Comparison of ENCODE assay signal across 8 cellular contexts in the genomic region with DNA sequence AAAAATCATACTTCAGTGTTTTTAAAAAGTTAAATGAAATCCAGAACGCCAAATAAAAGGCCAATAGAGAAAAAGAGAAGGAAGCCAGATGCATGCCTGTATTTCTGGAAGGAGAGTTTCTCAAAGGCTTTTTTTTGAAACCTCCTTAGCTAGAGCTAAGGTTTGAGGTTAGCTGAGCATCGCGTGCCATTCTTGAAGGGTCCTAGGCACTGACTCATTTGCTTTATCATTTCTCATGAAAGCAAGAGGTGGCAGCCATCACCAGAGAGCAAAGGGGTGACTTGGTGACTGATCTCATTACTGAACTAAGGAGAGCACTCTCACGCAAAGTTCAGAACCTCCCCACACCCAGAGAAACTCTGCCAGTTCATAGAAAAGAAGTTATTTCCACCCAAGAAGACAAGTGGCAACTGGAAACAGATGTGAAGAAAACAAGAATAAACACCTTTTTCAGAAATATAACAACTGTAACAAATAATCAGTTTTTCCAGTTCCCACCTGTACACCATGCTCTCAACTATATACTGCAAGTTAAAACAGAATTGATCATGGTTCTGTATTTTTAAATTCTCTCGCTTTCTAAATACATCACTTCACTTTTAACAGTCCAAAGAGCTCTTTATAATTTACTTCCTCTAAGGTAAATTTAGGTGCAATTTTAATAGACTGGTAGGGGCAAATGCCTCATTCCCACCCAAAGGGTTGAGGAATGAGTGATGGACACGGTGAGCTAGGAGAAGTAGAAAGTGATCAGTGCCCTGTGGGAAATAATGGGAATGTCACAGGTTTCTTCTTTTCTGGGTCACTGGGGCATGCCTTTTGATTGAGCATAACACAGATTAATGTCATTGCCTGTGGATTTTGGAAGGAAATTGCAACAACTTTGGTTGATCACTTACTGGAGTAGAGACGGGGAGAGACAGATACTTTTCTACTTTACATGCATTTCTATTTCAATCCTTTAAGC. TPM values are rescaled to one million over a fixed set of nuclear protein-coding genes. Genes with fewer than 3 reads are reported as not detected.
DNase-seq lines count a peak whose midpoint lies in the region; ATAC-seq, FAIRE-seq and TF ChIP-seq lines count a peak whose summit lies in the region.

No MANE protein-coding gene starts in this region.

- 0 out of 2 replicates have a peak overlapping the region, but pooled peaks have one; percentile 34 for H2AFZ ChIP-seq in OCI-LY1 (ENCODE audit: low read length)

- no peaks in the 10 kb centered on the region for H3K27me3 ChIP-seq in OCI-LY1 (ENCODE audit: insufficient read depth, low read length)
- no peaks in the 10 kb centered on the region for H3K27me3 ChIP-seq in endodermal cell (ENCODE audit: control insufficient read depth, insufficient read depth, low read length, poor library complexity, severe bottlenecking)

- TF ChIP-seq POLR2A in GM12891 (IDR thresholded peaks at IDR 0.05; ENCODE audit: low read depth, low read length) = peak; percentile 61

- no peaks in the 10 kb centered on the region for H3K36me3 ChIP-seq in HEK293 (ENCODE audit: control insufficient read depth in 2 of 2, insufficient read depth in 1 of 2, low read length in 2 of 2)
- no peaks in the 10 kb centered on the region for H3K36me3 ChIP-seq in OCI-LY1 (ENCODE audit: insufficient read depth, low read length)
- no peaks in the 10 kb centered on the region for H3K36me3 ChIP-seq in endodermal cell (ENCODE audit: control insufficient read depth, insufficient read depth, low read length)

- TF ChIP-seq CTCF in HEK293 (tag by site-specific recombination; IDR thresholded peaks at IDR 0.05) (no peak), OCI-LY1 (IDR thresholded peaks at IDR 0.05; ENCODE audit: low read length) (no peak), endodermal cell (conservative IDR thresholded peaks at IDR 0.05) (no peak), D721Med (IDR thresholded peaks at IDR 0.05; ENCODE audit: insufficient read depth, missing control alignments) (no peak)

- no peaks in the 10 kb centered on the region for H3K27me3 Mint-ChIP-seq in activated naive CD8-positive, alpha-beta T cell treated with anti-CD3 and anti-CD28 coated beads, Interleukin-2, amount 50 U/mL, for 24 hours
- peaks cover 2% of the 10 kb centered on the region for H3K27me3 Mint-ChIP-seq in endodermal cell (ENCODE audit: insufficient read depth)

- H3K4me2 ChIP-seq in OCI-LY1 (ENCODE audit: low read length) = peak overlapping the region; percentile 58

- H3K9ac ChIP-seq in OCI-LY1 (ENCODE audit: low read length) (peak overlapping the region; percentile 7; the same call in 1 of the 2 replicates), endodermal cell (ENCODE audit: extremely low read depth, low read length, poor library complexity, severe bottlenecking) (no peak overlapping the region)

- no peaks in the 10 kb centered on the region for H3K9me2 ChIP-seq in OCI-LY1 (ENCODE audit: low read depth, low read length)

- H3K9me3 ChIP-seq in HEK293 (ENCODE audit: control insufficient read depth, insufficient read depth, low read depth, low read length) (no peaks in the 10 kb centered on the region), OCI-LY1 (ENCODE audit: low read length) (no peaks in the 10 kb centered on the region), endodermal cell (ENCODE audit: control insufficient read depth, low read length) (no peaks in the 10 kb centered on the region)

- no peaks in the 10 kb centered on the region; the same call in 1 of the 2 replicates for H3F3A ChIP-seq in OCI-LY1 (ENCODE audit: insufficient read depth, low read length)

- no peaks in the 10 kb centered on the region for H4K20me1 ChIP-seq in OCI-LY1 (ENCODE audit: insufficient read depth, low read length)

- H3K4me1 ChIP-seq in HEK293 (ENCODE audit: control insufficient read depth, insufficient read depth, low read length) (no peaks in the 10 kb centered on the region; the same call in 1 of the 2 replicates), OCI-LY1 (ENCODE audit: insufficient read depth, low read length, severe bottlenecking) (peaks cover 41% of the 10 kb centered on the region), endodermal cell (ENCODE audit: control insufficient read depth, insufficient read depth, low read length) (peaks cover 2% of the 10 kb centered on the region)

- H3K4me3 Mint-ChIP-seq in activated naive CD8-positive, alpha-beta T cell treated with anti-CD3 and anti-CD28 coated beads, Interleukin-2, amount 50 U/mL, for 24 hours = peak overlapping the region; percentile 79
- H3K4me3 Mint-ChIP-seq in endodermal cell = no peak overlapping the region

- peaks cover 14% of the 10 kb centered on the region for H3K36me3 Mint-ChIP-seq in activated naive CD8-positive, alpha-beta T cell treated with anti-CD3 and anti-CD28 coated beads, Interleukin-2, amount 50 U/mL, for 24 hours (ENCODE audit: low read depth)
- H3K36me3 Mint-ChIP-seq in endodermal cell (ENCODE audit: low read depth) = no peaks in the 10 kb centered on the region

- no peak for DNase-seq in GM12891 (ENCODE audit: insufficient read length, low spot score)
- DNase-seq in activated naive CD8-positive, alpha-beta T cell treated with anti-CD3 and anti-CD28 coated beads, Interleukin-2, amount 50 U/mL, for 24 hours = peak; percentile 56
- peak; percentile 64 for DNase-seq in stimulated activated naive CD8-positive, alpha-beta T cell treated with anti-CD3 and anti-CD28 coated beads, Interleukin-15, Interleukin-2, amounts not matched to agents 100 U/mL and 50 U/mL, for 24 hours
- DNase-seq in retina = no peak
- no peak for DNase-seq in endodermal cell
- DNase-seq in D721Med (ENCODE audit: insufficient read length, low spot score) = no peak

- POLR2A ChIA-PET in HEK293 (lab: Yijun Ruan, JAX) = no interaction called here

- peaks cover 86% of the 10 kb centered on the region for H3K4me1 Mint-ChIP-seq in activated naive CD8-positive, alpha-beta T cell treated with anti-CD3 and anti-CD28 coated beads, Interleukin-2, amount 50 U/mL, for 24 hours
- peaks cover 13% of the 10 kb centered on the region for H3K4me1 Mint-ChIP-seq in endodermal cell

- H3K27ac Mint-ChIP-seq in activated naive CD8-positive, alpha-beta T cell treated with anti-CD3 and anti-CD28 coated beads, Interleukin-2, amount 50 U/mL, for 24 hours = peak overlapping the region; percentile 98
- no peak overlapping the region for H3K27ac Mint-ChIP-seq in endodermal cell

- peak; percentile 88 for ATAC-seq in activated naive CD8-positive, alpha-beta T cell treated with anti-CD3 and anti-CD28 coated beads, Interleukin-2, amount 50 U/mL, for 24 hours
- peak; percentile 85 for ATAC-seq in stimulated activated naive CD8-positive, alpha-beta T cell treated with anti-CD3 and anti-CD28 coated beads, Interleukin-15, Interleukin-2, amounts not matched to agents 100 U/mL and 50 U/mL, for 24 hours

- no peaks in the 10 kb centered on the region for H3K79me2 ChIP-seq in OCI-LY1 (ENCODE audit: insufficient read depth, low read length)

- no peak overlapping the region for H3K4me3 ChIP-seq in HEK293 (ENCODE audit: low read depth, low read length)
- peak overlapping the region; percentile 43 for H3K4me3 ChIP-seq in OCI-LY1 (ENCODE audit: low read depth, low read length, poor library complexity, severe bottlenecking)
- H3K4me3 ChIP-seq in endodermal cell (ENCODE audit: low read length) = no peak overlapping the region

- CTCF ChIA-PET in HEK293 (lab: Yijun Ruan, JAX) = interaction anchor here (0.7 kb wide), 1 partner anchor 20 kb away, joined by 3 read pairs; no protein-coding TSS in a partner anchor

- FAIRE-seq in GM12891 (lab: Jason Lieb, UNC) = peak; percentile 88
- FAIRE-seq in D721Med (lab: Jason Lieb, UNC) = no peak

- no peak overlapping the region for H3K27ac ChIP-seq in HEK293 (ENCODE audit: extremely low read depth, low read depth, low read length)
- H3K27ac ChIP-seq in OCI-LY1 (ENCODE audit: low read depth, low read length, poor library complexity, severe bottlenecking) = peak overlapping the region; percentile 67
- no peak overlapping the region for H3K27ac ChIP-seq in endodermal cell (ENCODE audit: low read depth, low read length)

- WGBS in endodermal cell (ENCODE audit: insufficient coverage in 1 of 2, insufficient read length in 1 of 2), 2 experiments = 80 to 95% methylated on average over 1 to 7 of the region's 7 CpGs

- no peaks in the 10 kb centered on the region for H3K9me3 Mint-ChIP-seq in activated naive CD8-positive, alpha-beta T cell treated with anti-CD3 and anti-CD28 coated beads, Interleukin-2, amount 50 U/mL, for 24 hours
- H3K9me3 Mint-ChIP-seq in endodermal cell = no peaks in the 10 kb centered on the region

TF ChIP-seq in GM12891, 5 proteins besides CTCF, POLR2A, EP300 and RAD21:
- TF ChIP-seq SPI1 (IDR thresholded peaks at IDR 0.05; ENCODE audit: low read depth, low read length) (no peak), POU2F2 (IDR thresholded peaks at IDR 0.05; ENCODE audit: low read depth, low read length) (peak; percentile 94), PAX5 (IDR thresholded peaks at IDR 0.05; ENCODE audit: insufficient read depth, low read length, severe bottlenecking) (peak; percentile 12), POLR2AphosphoS5 (IDR thresholded peaks at IDR 0.05; ENCODE audit: low read depth, low read length) (peak; percentile 72; the same call in 1 of the 2 replicates), TAF1 (IDR thresholded peaks at IDR 0.05; ENCODE audit: low read depth, low read length) (peak; percentile 48)

TF ChIP-seq in HEK293, 187 proteins besides CTCF, POLR2A, EP300 and RAD21:
- TF ChIP-seq GFI1B (tag by site-specific recombination; IDR thresholded peaks at IDR 0.05) = no peak
- TF ChIP-seq ZNF335 (tag by site-specific recombination; conservative IDR thresholded peaks at IDR 0.05) = 0 out of 2 replicates have a peak, but pooled peaks have one; percentile 38
- TF ChIP-seq ZNF660 (tag by site-specific recombination; IDR thresholded peaks at IDR 0.05) = 0 out of 2 replicates have a peak, but pooled peaks have one; percentile 23
- no peak for TF ChIP-seq ZNF544 (tag by site-specific recombination; IDR thresholded peaks at IDR 0.05)

RNA-seq across cellular contexts. Expression of gene GPR15, which starts 24.7 kb away (rescaled TPM):
- polyA plus RNA-seq in GM12891 (2012; ENCODE audit: low read depth, missing spikeins) = 77.2 TPM
- total RNA-seq in endodermal cell = not detected
- polyA plus RNA-seq in endodermal cell (2013, experiment 1 of 2) = not detected
- polyA plus RNA-seq in endodermal cell (2013, experiment 2 of 2) = not detected

RNA-seq across cellular contexts. Expression of gene CLDND1, which starts 33.7 kb away (rescaled TPM):
- polyA plus RNA-seq in GM12891 (2012; ENCODE audit: low read depth, missing spikeins) = 94.1 TPM
- total RNA-seq in endodermal cell = 100 to 1,000 TPM in 1 of 2 donors, 10 to 100 TPM in 1; 97.7 to 106 TPM
- 117 TPM for polyA plus RNA-seq in endodermal cell (2013, experiment 1 of 2)
- polyA plus RNA-seq in endodermal cell (2013, experiment 2 of 2) = 105 TPM

RNA-seq across cellular contexts. Expression of gene CPOX, which starts 37.0 kb away (rescaled TPM):
- 71.3 TPM for polyA plus RNA-seq in GM12891 (2012; ENCODE audit: low read depth, missing spikeins)
- 10 to 100 TPM; 18.0 to 20.3 TPM for total RNA-seq in endodermal cell
- polyA plus RNA-seq in endodermal cell (2013, experiment 1 of 2) = 21.4 TPM
- 18.6 TPM for polyA plus RNA-seq in endodermal cell (2013, experiment 2 of 2)

RNA-seq across cellular contexts. Expression of gene OR5K2, which starts 59.0 kb away (rescaled TPM):
- not detected for polyA plus RNA-seq in GM12891 (2012; ENCODE audit: low read depth, missing spikeins)
- not detected for total RNA-seq in endodermal cell
- polyA plus RNA-seq in endodermal cell (2013, experiment 1 of 2) = not detected
- not detected for polyA plus RNA-seq in endodermal cell (2013, experiment 2 of 2)

Comparison
In these comparisons a context has a peak if more than half of its experiments do, and no peak if none do; other contexts are left out.
1. DNase-seq: peak in activated naive CD8-positive, alpha-beta T cell treated with anti-CD3 and anti-CD28 coated beads, Interleukin-2, amount 50 U/mL, for 24 hours (single experiment) and stimulated activated naive CD8-positive, alpha-beta T cell treated with anti-CD3 and anti-CD28 coated beads, Interleukin-15, Interleukin-2, amounts not matched to agents 100 U/mL and 50 U/mL, for 24 hours (single experiment); none in GM12891 (single experiment), retina (single experiment), endodermal cell (single experiment) and D721Med (single experiment).